ENCODE assay signal across 8 cellular contexts in the genomic region with DNA sequence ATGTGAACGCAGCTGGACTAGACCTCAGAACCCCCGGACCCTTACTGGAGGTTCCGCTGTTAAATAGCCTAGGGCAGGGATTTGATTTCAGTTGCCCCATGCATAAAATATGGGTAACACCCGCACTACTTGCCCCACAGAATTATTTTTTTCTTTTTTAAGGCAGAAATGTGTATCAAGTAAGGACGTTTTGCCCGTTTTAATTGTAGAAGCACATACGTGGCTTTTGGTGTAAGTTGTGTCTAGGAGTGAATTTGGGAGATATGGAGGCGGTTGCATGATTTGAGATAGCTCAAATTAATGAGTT. TPM values are rescaled to one million over a fixed set of nuclear protein-coding genes. Genes with fewer than 3 reads are reported as not detected.
DNase-seq lines count a peak whose midpoint lies in the region; ATAC-seq and TF ChIP-seq lines count a peak whose summit lies in the region.

No MANE protein-coding gene starts in this region.

- H3K4me1 ChIP-seq in right atrium auricular region (peaks cover 0 to 22% of the 10 kb centered on the region in 2 donors), gastrocnemius medialis (peaks cover 18 to 39% of the 10 kb centered on the region in 2 donors)

- TF ChIP-seq CTCF in WI38 (IDR thresholded peaks at IDR 0.05; ENCODE audit: low read depth, low read length) (no peak), right atrium auricular region (IDR thresholded peaks at IDR 0.05) (no peak), gastrocnemius medialis (IDR thresholded peaks at IDR 0.05 in 4 of 5, conservative IDR thresholded peaks at IDR 0.05 in 1 of 5) (no peak)

- peaks cover 13% of the 10 kb centered on the region for H3K36me3 Mint-ChIP-seq in activated T-cell treated with anti-CD3 and anti-CD28 coated beads, Interleukin-2, amount 50 U/mL, for 4 hours (ENCODE audit: insufficient read depth)

- H3K4me3 ChIP-seq in WI38 (ENCODE audit: low read depth, low read length): peak overlapping the region; percentile 78
- H3K4me3 ChIP-seq in right atrium auricular region: peak overlapping the region; percentile 81 to 93
- H3K4me3 ChIP-seq in gastrocnemius medialis: peak overlapping the region; percentile 77 to 95 (median 85)

- no peak for ATAC-seq in activated T-cell treated with anti-CD3 and anti-CD28 coated beads, Interleukin-2, amount 50 U/mL, for 4 hours
- ATAC-seq in gastrocnemius medialis (peak; percentile 14 to 15), GM19463 (IDR thresholded peaks at IDR 0.05; ENCODE audit: unreplicated experiment) (no peak)

- no peaks in the 10 kb centered on the region for H3K36me3 ChIP-seq in right atrium auricular region
- H3K36me3 ChIP-seq in gastrocnemius medialis: no peaks in the 10 kb centered on the region

- peak overlapping the region; percentile 94 to 95 for H3K27ac ChIP-seq in right atrium auricular region
- H3K27ac ChIP-seq in gastrocnemius medialis: peak overlapping the region; percentile 88 to 93 (median 90)

- H3K27me3 Mint-ChIP-seq in activated T-cell treated with anti-CD3 and anti-CD28 coated beads, Interleukin-2, amount 50 U/mL, for 4 hours (ENCODE audit: low read depth): peaks cover 7% of the 10 kb centered on the region

- DNase-seq in activated T-cell treated with anti-CD3 and anti-CD28 coated beads, Interleukin-2, amount 50 U/mL, for 4 hours: no peak
- no peak for DNase-seq in activated T-cell treated with anti-CD3 and anti-CD28 coated beads, Interleukin-2, amount 50 U/mL, for 1 hour
- DNase-seq in right atrium auricular region (ENCODE audit: low spot score) (no peak), gastrocnemius medialis (no peak), SW480 (ENCODE audit: low spot score) (no peak), NCI-H82 (lab: John Stamatoyannopoulos, UW) (no peak)

- H3K4me3 Mint-ChIP-seq in activated T-cell treated with anti-CD3 and anti-CD28 coated beads, Interleukin-2, amount 50 U/mL, for 4 hours: peak overlapping the region; percentile 91

- H3K4me1 Mint-ChIP-seq in activated T-cell treated with anti-CD3 and anti-CD28 coated beads, Interleukin-2, amount 50 U/mL, for 4 hours (ENCODE audit: low read depth): peaks cover 44% of the 10 kb centered on the region

- intact Hi-C loops in gastrocnemius medialis (cut with DNase I; ENCODE audit: low total_unique reads): loop anchor here (1.0 to 5.0 kb wide), 5 partner anchors 67 to 457 kb away; a partner anchor contains a TSS

- H3K27me3 ChIP-seq in right atrium auricular region (no peaks in the 10 kb centered on the region), gastrocnemius medialis (no peaks in the 10 kb centered on the region)

- H3K9me3 ChIP-seq in right atrium auricular region: no peaks in the 10 kb centered on the region
- no peaks in the 10 kb centered on the region for H3K9me3 ChIP-seq in gastrocnemius medialis

- no peaks in the 10 kb centered on the region for H3K9me3 Mint-ChIP-seq in activated T-cell treated with anti-CD3 and anti-CD28 coated beads, Interleukin-2, amount 50 U/mL, for 4 hours

- in situ Hi-C loops in gastrocnemius medialis (cut with MboI; ENCODE audit: low sequenced_read_pairs in 4 of 4): no loop called here

- no peak for TF ChIP-seq POLR2A in gastrocnemius medialis (IDR thresholded peaks at IDR 0.05)

RNA-seq across cellular contexts. Expression of a gene that starts 0.6 kb away (rescaled TPM):
- total RNA-seq in activated T-cell treated with anti-CD3 and anti-CD28 coated beads, Interleukin-2, amount 50 U/mL, for 4 hours: 10 to 100 TPM; 39.1 to 44.3 (median 39.9) TPM
- total RNA-seq in right atrium auricular region (10 to 100 TPM; 15.9 to 17.5 TPM), gastrocnemius medialis (10 to 100 TPM in 3 of 4 donors, 1 to 10 TPM in 1; 8.4 to 15.2 (median 13.6) TPM)

Comparison
In these comparisons a context has a peak if more than half of its experiments do, and no peak if none do; other contexts are left out.
1. ATAC-seq: peak in gastrocnemius medialis (2 of 2); none in activated T-cell treated with anti-CD3 and anti-CD28 coated beads, Interleukin-2, amount 50 U/mL, for 4 hours (0 of 2) and GM19463 (single experiment).
2. Peak in every context shown above with its lines, with median percentiles within 50 percentile points of each other: H3K4me3 ChIP-seq.